1 cellular context compared by ENCODE assay signal in the genomic region with DNA sequence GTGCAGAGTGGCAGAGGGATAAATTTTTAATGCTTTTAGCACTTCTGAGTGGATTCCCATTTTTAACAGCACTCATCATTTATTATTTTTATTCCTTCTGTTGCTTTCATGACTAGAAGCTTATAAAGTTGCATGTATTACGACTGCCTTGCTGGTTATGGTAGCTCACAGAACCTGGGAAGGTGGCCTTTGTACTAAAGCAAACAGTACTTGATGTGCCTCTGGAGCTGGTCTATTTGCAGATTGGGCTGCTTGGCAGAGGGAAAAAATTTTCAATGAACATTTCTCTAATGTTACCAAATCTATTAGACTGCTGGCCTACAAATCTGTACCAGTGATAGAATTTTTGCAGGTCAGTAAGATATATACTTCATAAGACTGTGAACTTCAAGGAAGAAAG.
TF ChIP-seq lines count a peak whose summit lies in the region.

No MANE protein-coding gene starts in this region.

TF ChIP-seq in HepG2, 621 proteins besides CTCF, POLR2A, EP300 and RAD21 (continued from another document):
- no peak for TF ChIP-seq GPN1 (CRISPR knock-in tag; IDR thresholded peaks at IDR 0.05; ENCODE audit: borderline replicate concordance)
- TF ChIP-seq PHB2 (IDR thresholded peaks at IDR 0.05; ENCODE audit: partially characterized antibody): no peak
- TF ChIP-seq KDM5B (CRISPR knock-in tag; IDR thresholded peaks at IDR 0.05; ENCODE audit: borderline replicate concordance): no peak
- TF ChIP-seq, protein P1, sequence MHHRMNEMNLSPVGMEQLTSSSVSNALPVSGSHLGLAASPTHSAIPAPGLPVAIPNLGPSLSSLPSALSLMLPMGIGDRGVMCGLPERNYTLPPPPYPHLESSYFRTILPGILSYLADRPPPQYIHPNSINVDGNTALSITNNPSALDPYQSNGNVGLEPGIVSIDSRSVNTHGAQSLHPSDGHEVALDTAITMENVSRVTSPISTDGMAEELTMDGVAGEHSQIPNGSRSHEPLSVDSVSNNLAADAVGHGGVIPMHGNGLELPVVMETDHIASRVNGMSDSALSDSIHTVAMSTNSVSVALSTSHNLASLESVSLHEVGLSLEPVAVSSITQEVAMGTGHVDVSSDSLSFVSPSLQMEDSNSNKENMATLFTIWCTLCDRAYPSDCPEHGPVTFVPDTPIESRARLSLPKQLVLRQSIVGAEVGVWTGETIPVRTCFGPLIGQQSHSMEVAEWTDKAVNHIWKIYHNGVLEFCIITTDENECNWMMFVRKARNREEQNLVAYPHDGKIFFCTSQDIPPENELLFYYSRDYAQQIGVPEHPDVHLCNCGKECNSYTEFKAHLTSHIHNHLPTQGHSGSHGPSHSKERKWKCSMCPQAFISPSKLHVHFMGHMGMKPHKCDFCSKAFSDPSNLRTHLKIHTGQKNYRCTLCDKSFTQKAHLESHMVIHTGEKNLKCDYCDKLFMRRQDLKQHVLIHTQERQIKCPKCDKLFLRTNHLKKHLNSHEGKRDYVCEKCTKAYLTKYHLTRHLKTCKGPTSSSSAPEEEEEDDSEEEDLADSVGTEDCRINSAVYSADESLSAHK (CRISPR knock-in tag; IDR thresholded peaks at IDR 0.05; ENCODE audit: borderline replicate concordance): no peak
- no peak for TF ChIP-seq ONECUT2 (CRISPR knock-in tag; IDR thresholded peaks at IDR 0.05)
